1 cellular context compared by ENCODE assay signal in genomic region chr6:41646026-41646795, GRCh38.
TF ChIP-seq lines count a peak whose summit lies in the region.

No MANE protein-coding gene starts in this region.

TF ChIP-seq in SK-N-SH treated with all-trans-retinoic acid at 6 μM for 48 hours, 23 proteins besides CTCF, POLR2A, EP300 and RAD21 (continued from another document):
- TF ChIP-seq PATZ1 (CRISPR knock-in tag; IDR thresholded peaks at IDR 0.05; ENCODE audit: borderline replicate concordance): no peak
